ENCODE assay signal across 9 cellular contexts in genomic region chr1:222171005-222171404, GRCh38.
DNase-seq lines count a peak whose midpoint lies in the region; ATAC-seq and TF ChIP-seq lines count a peak whose summit lies in the region.
"Had no signal": no experiment of that assay in that cellular context is flagged by ENCODE, and none has a peak within 500 bp of the region (broad histone marks: within the 10 kb centered on the region; RNA-seq: fewer than 3 reads in every experiment).

No MANE protein-coding gene starts in this region.

- H3K27ac ChIP-seq in breast epithelium, result no peak overlapping the region
- H3K27ac ChIP-seq in ovary, result no peak overlapping the region
- no peak overlapping the region for H3K27ac ChIP-seq in CD8-positive, alpha-beta memory T cell (ENCODE audit: low read depth, low read length)

- H3K4me1 ChIP-seq in breast epithelium (no peaks in the 10 kb centered on the region), ovary (ENCODE audit: insufficient read depth) (no peaks in the 10 kb centered on the region)
- no peaks in the 10 kb centered on the region for H3K4me1 ChIP-seq in CD8-positive, alpha-beta memory T cell (ENCODE audit: insufficient read depth, low read length)

- POLR2A ChIA-PET in CD8-positive, alpha-beta memory T cell (lab: Charles Lee), result no interaction called here

- H3K4me3 ChIP-seq in breast epithelium (no peak overlapping the region), ovary (no peak overlapping the region)
- no peak overlapping the region for H3K4me3 ChIP-seq in CD8-positive, alpha-beta memory T cell (ENCODE audit: low read length)

- H3K36me3 ChIP-seq in breast epithelium (no peaks in the 10 kb centered on the region), ovary (no peaks in the 10 kb centered on the region)
- H3K36me3 ChIP-seq in CD8-positive, alpha-beta memory T cell (ENCODE audit: insufficient read depth, low read length), result no peaks in the 10 kb centered on the region

- H3K27me3 ChIP-seq in breast epithelium, result no peaks in the 10 kb centered on the region
- H3K27me3 ChIP-seq in ovary, result no peaks in the 10 kb centered on the region
- H3K27me3 ChIP-seq in CD8-positive, alpha-beta memory T cell (ENCODE audit: insufficient read depth, low read length, poor library complexity, severe bottlenecking), result no peaks in the 10 kb centered on the region

- H3K9me3 Mint-ChIP-seq in CD8-positive, alpha-beta memory T cell, result peaks cover 4 to 18% (median 9%) of the 10 kb centered on the region in 5 donors

- TF ChIP-seq CTCF in GM13976 (IDR thresholded peaks at IDR 0.05; ENCODE audit: borderline replicate concordance, control extremely low read depth, extremely low read depth, insufficient read depth, missing control alignments) (peak; percentile 51), breast epithelium (IDR thresholded peaks at IDR 0.05) (peak in 2 of 3 donors; percentile 27 to 44), ovary (IDR thresholded peaks at IDR 0.05) (no peak)

- no peak overlapping the region for H3K4me3 Mint-ChIP-seq in CD8-positive, alpha-beta memory T cell
- H3K4me3 Mint-ChIP-seq: stimulated activated naive CD8-positive, alpha-beta T cell treated with anti-CD3 and anti-CD28 coated beads, Interleukin-15, Interleukin-2, amounts not matched to agents 100 ng/mL and 50 ng/mL, for 24 hours had no signal

- peaks cover 0 to 11% (median 2%) of the 10 kb centered on the region in 3 donors for H3K36me3 Mint-ChIP-seq in CD8-positive, alpha-beta memory T cell

- H3K4me1 Mint-ChIP-seq in CD8-positive, alpha-beta memory T cell, result no peaks in the 10 kb centered on the region

- DNase-seq in ACHN (peak; percentile 41), GM13976 (ENCODE audit: low spot score) (peak; percentile 31), NCI-H774 (lab: John Stamatoyannopoulos, UW) (peak; percentile 30), breast epithelium (ENCODE audit: low spot score in 2 of 2) (no peak), lung microvascular endothelial cell (ENCODE audit: low read depth in 2 of 2) (peak; percentile 27 to 47), ovary (no peak)
- DNase-seq in CD8-positive, alpha-beta memory T cell, result no peak

- intact Hi-C loops in breast epithelium (cut with DNase I; ENCODE audit: low total_unique reads) (no loop called here), ovary (cut with DNase I) (no loop called here)

- H3K9me3 ChIP-seq in breast epithelium (peaks cover 5 to 13% of the 10 kb centered on the region in 2 donors), ovary (no peaks in the 10 kb centered on the region)
- H3K9me3 ChIP-seq in CD8-positive, alpha-beta memory T cell (ENCODE audit: low read length), result no peaks in the 10 kb centered on the region

- ATAC-seq in HG03025 (IDR thresholded peaks at IDR 0.05; ENCODE audit: low FRiP score, unreplicated experiment), result peak; percentile 68

- CTCF ChIA-PET in CD8-positive, alpha-beta memory T cell (lab: Charles Lee), result interaction anchor here (1.0 kb wide), 1 partner anchor 8 kb away, joined by 4 read pairs; no protein-coding TSS in a partner anchor

- no peak for TF ChIP-seq EP300 in ovary (IDR thresholded peaks at IDR 0.05)

- 38 to 46% (median 42%) methylated on average over 2 of the region's 2 CpGs for WGBS in ovary, 3 donors

- in situ Hi-C loops in ACHN (cut with HindIII; ENCODE audit: low pct_ligation_motif_present, low pct_unique_long_range_greater_than_20kb, low sequenced_read_pairs), result no loop called here
- in situ Hi-C loops in GM13976 (cut with MboI; ENCODE audit: low sequenced_read_pairs, unreplicated experiment), result loop anchor here (25.0 kb wide), 2 partner anchors 434 to 684 kb away; partner anchors contain the start of gene DUSP10

- H3K27ac Mint-ChIP-seq in CD8-positive, alpha-beta memory T cell, result no peak overlapping the region
- H3K27ac Mint-ChIP-seq: stimulated activated naive CD8-positive, alpha-beta T cell treated with anti-CD3 and anti-CD28 coated beads, Interleukin-15, Interleukin-2, amounts not matched to agents 100 ng/mL and 50 ng/mL, for 24 hours had no signal

- TF ChIP-seq POLR2A in breast epithelium (IDR thresholded peaks at IDR 0.05), result no peak
- no peak for TF ChIP-seq POLR2A in ovary (IDR thresholded peaks at IDR 0.05)

- H3K27me3 Mint-ChIP-seq in CD8-positive, alpha-beta memory T cell, result peaks cover 5 to 9% of the 10 kb centered on the region in 2 donors

Comparison
In these comparisons a context has a peak if more than half of its experiments do, and no peak if none do; other contexts are left out.
1. DNase-seq: peak in ACHN (single experiment), GM13976 (single experiment), NCI-H774 (single experiment) and lung microvascular endothelial cell (2 of 2); none in breast epithelium (0 of 2), ovary (0 of 5) and CD8-positive, alpha-beta memory T cell (0 of 5).
2. CTCF ChIP-seq: peak in GM13976 (single experiment) and breast epithelium (2 of 3); none in ovary (0 of 3).